In genomic region chr12:120314220-120314619, GRCh38 we compare ENCODE assay signal across 10 cellular contexts. TPM values are rescaled to one million over a fixed set of nuclear protein-coding genes. Genes with fewer than 3 reads are reported as not detected.
A peak's percentile ranks its signal among the peaks of the same experiment; 100 is the strongest.
DNase-seq lines count a peak whose midpoint lies in the region; ATAC-seq, FAIRE-seq and TF ChIP-seq lines count a peak whose summit lies in the region.
"Had no signal": no experiment of that assay in that cellular context is flagged by ENCODE, and none has a peak within 500 bp of the region (broad histone marks: within the 10 kb centered on the region; RNA-seq: fewer than 3 reads in every experiment).

No MANE protein-coding gene starts in this region.

- no peaks in the 10 kb centered on the region for H3K9me2 ChIP-seq in neural cell (ENCODE audit: insufficient read depth, low read length)

- CTCF ChIA-PET in IMR-90 (lab: Yijun Ruan, JAX), result no interaction called here
- CTCF ChIA-PET in GM12878 (lab: Yijun Ruan, JAX), result interaction anchor here (0.7 to 7.7 kb wide), 5 partner anchors 10 to 86 kb away, joined by 3 to 80 read pairs (median 4); partner anchors contain the start of gene SIRT4

- TF ChIP-seq EP300 in GM12878 (IDR thresholded peaks at IDR 0.05; ENCODE audit: borderline replicate concordance in 1 of 2, control insufficient read depth in 1 of 2, low read depth in 2 of 2, low read length in 2 of 2) (no peak), neural cell (conservative IDR thresholded peaks at IDR 0.05; ENCODE audit: poor library complexity, severe bottlenecking) (no peak)

- no peak overlapping the region for H2BK120ac ChIP-seq in IMR-90 (ENCODE audit: low read depth, low read length)

- H2AFZ ChIP-seq in IMR-90 (replicated peaks; ENCODE audit: low read length, poor library complexity) (no peak overlapping the region), GM12878 (ENCODE audit: control insufficient read depth, low read depth, low read length) (no peak overlapping the region), neural cell (ENCODE audit: low read depth, low read length) (no peak overlapping the region)

- no TSS peak for BruUV-seq in IMR-90 (replicated peaks; lab: Mats Ljungman, UMichigan)
- no TSS peak for BruUV-seq in GM12878 (replicated peaks; lab: Mats Ljungman, UMichigan)

- H2BK20ac ChIP-seq in IMR-90 (ENCODE audit: low read depth, low read length), result no peak overlapping the region

- H2BK15ac ChIP-seq in IMR-90 (ENCODE audit: low read depth, low read length), result no peak overlapping the region

- H3K27ac ChIP-seq in IMR-90 (ENCODE audit: insufficient read depth, low read length) (no peak overlapping the region), GM12878 (ENCODE audit: control insufficient read depth, insufficient read depth) (no peak overlapping the region), neural cell (ENCODE audit: low read length) (no peak overlapping the region)

- dilution Hi-C loops in IMR-90 (cut with HindIII; ENCODE audit: low sequenced_read_pairs, unreplicated experiment), result no loop called here

- H3K36me3 ChIP-seq in IMR-90 (ENCODE audit: control insufficient read depth, insufficient read depth, low read length) (no peaks in the 10 kb centered on the region), GM12878 (ENCODE audit: control insufficient read depth in 2 of 2, insufficient read depth in 2 of 2, low read length in 1 of 2) (no peaks in the 10 kb centered on the region), neural cell (ENCODE audit: insufficient read depth, low read length) (no peaks in the 10 kb centered on the region)

- H4K20me1 ChIP-seq in IMR-90 (ENCODE audit: insufficient read depth, low read length) (no peaks in the 10 kb centered on the region), GM12878 (ENCODE audit: control insufficient read depth, insufficient read depth) (no peaks in the 10 kb centered on the region), neural cell (ENCODE audit: insufficient read depth) (no peaks in the 10 kb centered on the region)

- H3K9me3 ChIP-seq in IMR-90 (ENCODE audit: control insufficient read depth, insufficient read depth, low read length) (no peaks in the 10 kb centered on the region), GM12878 (replicated peaks; ENCODE audit: control insufficient read depth, insufficient read depth, low read length) (no peaks in the 10 kb centered on the region), neural cell (ENCODE audit: low read length) (no peaks in the 10 kb centered on the region)

- TF ChIP-seq CTCF in IMR-90 (conservative IDR thresholded peaks at IDR 0.05; ENCODE audit: low read depth, low read length) (0 out of 2 replicates have a peak, but pooled peaks have one; percentile 18), GM12878 (IDR thresholded peaks at IDR 0.05 in 2 of 3, conservative IDR thresholded peaks at IDR 0.05 in 1 of 3; ENCODE audit: control insufficient read depth in 2 of 3, extremely low read depth in 1 of 3, insufficient read depth in 1 of 3, low read depth in 3 of 3, low read length in 3 of 3) (peak; percentile 14 to 46 (median 34); a peak in 3 of 6 replicates), neural cell (IDR thresholded peaks at IDR 0.05; ENCODE audit: poor library complexity, severe bottlenecking) (peak; percentile 11)

- no peak overlapping the region for H4K91ac ChIP-seq in IMR-90 (ENCODE audit: insufficient read depth, low read depth, low read length)

- no CpG with 5 or more reads among the region's 5 CpGs for WGBS in IMR-90 (ENCODE audit: extremely low coverage in 2 of 2, insufficient read length in 1 of 2), 2 experiments
- WGBS in GM12878 (ENCODE audit: insufficient coverage, insufficient replicate concordance, low lambda C conversion rate, missing lambda C conversion rate), result 9% methylated on average over 5 of the region's 5 CpGs

- no peak overlapping the region for H3K14ac ChIP-seq in IMR-90 (replicated peaks; ENCODE audit: low read depth, low read length)

- TF ChIP-seq POLR2A in IMR-90 (IDR thresholded peaks at IDR 0.05; ENCODE audit: low read depth, low read length) (no peak), GM12878 (IDR thresholded peaks at IDR 0.05; ENCODE audit: low read depth, low read length) (no peak)

- H2AK5ac ChIP-seq in IMR-90 (ENCODE audit: low read depth, low read length), result no peak overlapping the region

- intact Hi-C loops in IMR-90 (cut with micrococcal nuclease), result no loop called here
- intact Hi-C loops in GM12878 (cut with micrococcal nuclease; ENCODE audit: unreplicated experiment), result no loop called here

- H3K4me2 ChIP-seq in IMR-90 (ENCODE audit: low read depth, low read length), result no peak overlapping the region
- H3K4me2 ChIP-seq in GM12878 (ENCODE audit: control insufficient read depth, insufficient read depth), result no peak overlapping the region
- no peak overlapping the region for H3K4me2 ChIP-seq in neural cell (ENCODE audit: low read length)

- TF ChIP-seq RAD21 in IMR-90 (IDR thresholded peaks at IDR 0.05; ENCODE audit: low read length) (no peak), GM12878 (IDR thresholded peaks at IDR 0.05; ENCODE audit: insufficient read depth, low read depth, low read length) (no peak), neural cell (conservative IDR thresholded peaks at IDR 0.05) (no peak)

- H3K23ac ChIP-seq in IMR-90 (ENCODE audit: low read depth, low read length), result no peak overlapping the region

- H3K79me2 ChIP-seq in GM12878 (ENCODE audit: control insufficient read depth, insufficient read depth, low read length) (no peaks in the 10 kb centered on the region), neural cell (replicated peaks; ENCODE audit: insufficient read depth, low read length) (no peaks in the 10 kb centered on the region)

- no peak overlapping the region for H2BK5ac ChIP-seq in IMR-90 (ENCODE audit: low read depth, low read length, poor library complexity, severe bottlenecking)

- no peak overlapping the region for H2AK9ac ChIP-seq in IMR-90 (replicated peaks; ENCODE audit: low read depth, low read length, poor library complexity)

- H3K27me3 ChIP-seq in IMR-90 (ENCODE audit: control insufficient read depth, insufficient read depth, low read length), result no peaks in the 10 kb centered on the region
- no peaks in the 10 kb centered on the region for H3K27me3 ChIP-seq in GM12878 (replicated peaks in 1 of 2; ENCODE audit: control insufficient read depth in 2 of 2, insufficient read depth in 2 of 2, low read length in 1 of 2)
- H3K27me3 ChIP-seq in neural cell (ENCODE audit: insufficient read depth, low read depth, low read length), result no peaks in the 10 kb centered on the region

- H3K9ac ChIP-seq in IMR-90 (ENCODE audit: low read depth, low read length), result no peak overlapping the region
- no peak overlapping the region for H3K9ac ChIP-seq in GM12878 (ENCODE audit: control insufficient read depth, insufficient read depth, low read length)
- H3K9ac ChIP-seq in neural cell (ENCODE audit: low read length), result no peak overlapping the region

- RAD21 ChIA-PET in GM12878 (lab: Charles Lee; ENCODE audit: unreplicated experiment), result interaction anchor here (1.2 kb wide), 1 partner anchor 86 kb away, joined by 4 read pairs; no protein-coding TSS in a partner anchor

- no peak overlapping the region for H4K8ac ChIP-seq in IMR-90 (ENCODE audit: low read depth in 2 of 2, low read length in 2 of 2)

- H3K4me1 ChIP-seq in IMR-90 (ENCODE audit: control insufficient read depth, insufficient read depth, low read length), result peaks cover 3% of the 10 kb centered on the region
- no peaks in the 10 kb centered on the region for H3K4me1 ChIP-seq in GM12878 (ENCODE audit: control insufficient read depth, insufficient read depth, low read length)

- H3K18ac ChIP-seq in IMR-90 (ENCODE audit: low read depth, low read length), result no peak overlapping the region

- no peak for FAIRE-seq in GM12878 (lab: Jason Lieb, UNC)
- FAIRE-seq: H54 had no signal

- no peaks in the 10 kb centered on the region for H3F3A ChIP-seq in neural cell (ENCODE audit: insufficient read depth, low read length, poor library complexity, severe bottlenecking)

- DNase-seq in ELF-1 (ENCODE audit: low read depth, low spot score), result peak; percentile 70
- DNase-seq in IMR-90, result no peak
- no peak for DNase-seq in GM12878 (ENCODE audit: low read depth, low spot score)
- no peak for DNase-seq in central memory CD4-positive, alpha-beta T cell
- no peak for DNase-seq in cerebellar cortex (ENCODE audit: low spot score)
- DNase-seq in DMS79 (lab: John Stamatoyannopoulos, UW), result no peak
- DNase-seq: NCI-H2081 had no signal

- H3K4me3 ChIP-seq in IMR-90 (ENCODE audit: insufficient read depth, low read depth, low read length) (no peak overlapping the region), GM12878 (no peak overlapping the region), neural cell (ENCODE audit: low read length) (no peak overlapping the region)

- in situ Hi-C loops in IMR-90 (cut with MboI; ENCODE audit: low sequenced_read_pairs), result no loop called here
- in situ Hi-C loops in GM12878 (cut with MboI), result no loop called here

- SMC1A ChIA-PET in GM12878 (lab: Charles Lee; ENCODE audit: uncharacterized antibody, unreplicated experiment), result interaction anchor here (3.0 kb wide), 1 partner anchor 11 kb away, joined by 10 read pairs; the partner anchor contains the start of gene SIRT4

- H3K9me1 ChIP-seq in IMR-90 (ENCODE audit: insufficient read depth, low read length), result no peaks in the 10 kb centered on the region

- no peaks in the 10 kb centered on the region for H3K79me1 ChIP-seq in IMR-90 (ENCODE audit: low read depth in 1 of 2, low read length in 2 of 2)

- ATAC-seq in IMR-90 (ENCODE audit: low read depth) (no peak), GM12878 (no peak)
- ATAC-seq: stimulated activated memory B cell treated with anti-CD40 and anti-IgM and Interleukin-4, amounts not matched to agents 10 μg/mL and 1 μg/mL and 100 μg/mL, for 72 hours had no signal

- POLR2A ChIA-PET in IMR-90 (lab: Charles Lee; ENCODE audit: unreplicated experiment) (no interaction called here), GM12878 (lab: Charles Lee) (no interaction called here)

- H3K56ac ChIP-seq in IMR-90 (ENCODE audit: extremely low read depth, insufficient read depth, low read length), result no peak overlapping the region

- H4K5ac ChIP-seq in IMR-90 (ENCODE audit: low read depth, low read length), result no peak overlapping the region

- H3K4ac ChIP-seq in IMR-90 (ENCODE audit: low read depth, low read length), result no peak overlapping the region

RNA-seq across cellular contexts. Expression of gene SIRT4, which starts 12.1 kb away (rescaled TPM):
- total RNA-seq in IMR-90 (2012; rRNA removed), result 0.83 and 2.0 TPM in 2 replicates
- polyA plus RNA-seq in IMR-90 (2012; rRNA removed), result 0.56 and 0.87 TPM in 2 replicates
- 0.99 and 1.2 TPM in 2 replicates for polyA plus RNA-seq in IMR-90 (2012; cell fraction: cytosol; rRNA removed)
- 0.61 and 0.79 TPM in 2 replicates for polyA plus RNA-seq in IMR-90 (2012; cell fraction: nucleus; rRNA removed; ENCODE audit: low replicate concordance)
- 1.1 and 1.5 TPM in 2 replicates for total RNA-seq in GM12878 (2013; cell fraction: nucleolus; rRNA removed)
- 0.33 and 0.45 TPM in 2 replicates for total RNA-seq in GM12878 (2014; rRNA removed)
- 0.28 and 0.36 TPM in 2 replicates for total RNA-seq in GM12878 (2014; rRNA removed; fragmentation: Illumina TruSeq; extraction: Trizol)
- 0.31 and 0.74 TPM in 2 replicates for total RNA-seq in GM12878 (2021)
- polyA plus RNA-seq in GM12878 (2011; ENCODE audit: low read depth), result 0.31 TPM
- polyA plus RNA-seq in GM12878 (2011; rRNA removed), result 0.42 and 0.46 TPM in 2 replicates
- 0.28 and 0.90 TPM in 2 replicates for polyA plus RNA-seq in GM12878 (2011; cell fraction: cytosol; rRNA removed)
- 0.15 and 0.34 TPM in 2 replicates for polyA plus RNA-seq in GM12878 (2011; cell fraction: nucleus; rRNA removed)
- 0.26 and 0.81 TPM in 2 replicates for polyA plus RNA-seq in GM12878 (2012)
- polyA plus RNA-seq in GM12878 (2014; fragmentation: Illumina TruSeq; extraction: Trizol), result 0.43 and 0.92 TPM in 2 replicates
- polyA plus RNA-seq in GM12878 (2014; fragmentation: Nextera tagmentation; extraction: Ambion mirVana), result under 1 TPM; 0.79 to 0.98 TPM
- 0.19 TPM in 2 replicates for polyA plus RNA-seq in GM12878 (2014; rRNA removed)
- under 1 TPM; 0.48 to 0.86 TPM for polyA plus RNA-seq in GM12878 (2016; fragmentation: Nextera tagmentation; extraction: Ambion mirVana)
- 2.1 TPM in 1 of 2 replicates, not detected in the other for polyA minus RNA-seq in GM12878 (2011; rRNA and poly(A)+ RNA removed)
- not detected in 2 replicates for polyA minus RNA-seq in GM12878 (2011; cell fraction: cytosol; rRNA and poly(A)+ RNA removed)
- 0.36 TPM in 1 of 2 replicates, not detected in the other for polyA minus RNA-seq in GM12878 (2011; cell fraction: nucleus; rRNA and poly(A)+ RNA removed)
- polyA plus RNA-seq in neural cell, result 9.7 and 13.8 TPM in 2 replicates
- 5.8 and 7.5 TPM in 2 replicates for polyA minus RNA-seq in neural cell

RNA-seq across cellular contexts. Expression of gene PLA2G1B, which starts 13.4 kb away (rescaled TPM):
- total RNA-seq in IMR-90 (2012; rRNA removed), result not detected in 2 replicates
- not detected in 2 replicates for polyA plus RNA-seq in IMR-90 (2012; rRNA removed)
- not detected in 2 replicates for polyA plus RNA-seq in IMR-90 (2012; cell fraction: cytosol; rRNA removed)
- not detected in 2 replicates for polyA plus RNA-seq in IMR-90 (2012; cell fraction: nucleus; rRNA removed; ENCODE audit: low replicate concordance)
- total RNA-seq in GM12878 (2013; cell fraction: nucleolus; rRNA removed), result not detected in 2 replicates
- not detected in 2 replicates for total RNA-seq in GM12878 (2014; rRNA removed)
- total RNA-seq in GM12878 (2014; rRNA removed; fragmentation: Illumina TruSeq; extraction: Trizol), result not detected in 2 replicates
- total RNA-seq in GM12878 (2021), result 2.5 TPM in 1 of 2 replicates, not detected in the other
- not detected for polyA plus RNA-seq in GM12878 (2011; ENCODE audit: low read depth)
- polyA plus RNA-seq in GM12878 (2011; rRNA removed), result not detected in 2 replicates
- polyA plus RNA-seq in GM12878 (2011; cell fraction: cytosol; rRNA removed), result not detected in 2 replicates
- polyA plus RNA-seq in GM12878 (2011; cell fraction: nucleus; rRNA removed), result not detected in 2 replicates
- not detected in 2 replicates for polyA plus RNA-seq in GM12878 (2012)
- polyA plus RNA-seq in GM12878 (2014; fragmentation: Illumina TruSeq; extraction: Trizol), result not detected in 2 replicates
- polyA plus RNA-seq in GM12878 (2014; fragmentation: Nextera tagmentation; extraction: Ambion mirVana), result not detected
- not detected in 2 replicates for polyA plus RNA-seq in GM12878 (2014; rRNA removed)
- polyA plus RNA-seq in GM12878 (2016; fragmentation: Nextera tagmentation; extraction: Ambion mirVana), result not detected
- polyA minus RNA-seq in GM12878 (2011; rRNA and poly(A)+ RNA removed), result not detected in 2 replicates
- polyA minus RNA-seq in GM12878 (2011; cell fraction: cytosol; rRNA and poly(A)+ RNA removed), result not detected in 2 replicates
- polyA minus RNA-seq in GM12878 (2011; cell fraction: nucleus; rRNA and poly(A)+ RNA removed), result not detected in 2 replicates
- polyA plus RNA-seq in neural cell, result not detected in 2 replicates
- polyA minus RNA-seq in neural cell, result not detected in 2 replicates

RNA-seq across cellular contexts. Expression of gene RNU4-1, which starts 21.2 kb away (rescaled TPM):
- under 0.01 TPM in 2 replicates for total RNA-seq in IMR-90 (2012; rRNA removed)
- polyA plus RNA-seq in IMR-90 (2012; rRNA removed), result not detected in 2 replicates
- polyA plus RNA-seq in IMR-90 (2012; cell fraction: cytosol; rRNA removed), result not detected in 2 replicates
- polyA plus RNA-seq in IMR-90 (2012; cell fraction: nucleus; rRNA removed; ENCODE audit: low replicate concordance), result not detected in 2 replicates
- under 0.01 TPM in 2 replicates for total RNA-seq in GM12878 (2013; cell fraction: nucleolus; rRNA removed)
- under 0.01 TPM in 2 replicates for total RNA-seq in GM12878 (2014; rRNA removed)
- 15,175 and 15,332 TPM in 2 replicates for total RNA-seq in GM12878 (2014; rRNA removed; fragmentation: Illumina TruSeq; extraction: Trizol)
- 4,154 and 4,718 TPM in 2 replicates for total RNA-seq in GM12878 (2021)
- not detected for polyA plus RNA-seq in GM12878 (2011; ENCODE audit: low read depth)
- polyA plus RNA-seq in GM12878 (2011; rRNA removed), result under 0.01 and 92.4 TPM in 2 replicates
- under 0.01 TPM in 2 replicates for polyA plus RNA-seq in GM12878 (2011; cell fraction: cytosol; rRNA removed)
- polyA plus RNA-seq in GM12878 (2011; cell fraction: nucleus; rRNA removed), result under 0.01 TPM in 2 replicates
- 1,260 TPM in 1 of 2 replicates, not detected in the other for polyA plus RNA-seq in GM12878 (2012)
- polyA plus RNA-seq in GM12878 (2014; fragmentation: Illumina TruSeq; extraction: Trizol), result not detected in 2 replicates
- 10 to 100 TPM in 1 of 2 experiments, not detected in 1; 11.5 TPM for polyA plus RNA-seq in GM12878 (2014; fragmentation: Nextera tagmentation; extraction: Ambion mirVana)
- polyA plus RNA-seq in GM12878 (2014; rRNA removed), result not detected in 2 replicates
- polyA plus RNA-seq in GM12878 (2016; fragmentation: Nextera tagmentation; extraction: Ambion mirVana), result 1 to 10 TPM; 3.5 to 7.1 TPM
- polyA minus RNA-seq in GM12878 (2011; rRNA and poly(A)+ RNA removed), result under 0.01 and 37,029 TPM in 2 replicates
- polyA minus RNA-seq in GM12878 (2011; cell fraction: cytosol; rRNA and poly(A)+ RNA removed), result 87,323 and 92,282 TPM in 2 replicates
- under 0.01 TPM in 2 replicates for polyA minus RNA-seq in GM12878 (2011; cell fraction: nucleus; rRNA and poly(A)+ RNA removed)
- polyA plus RNA-seq in neural cell, result under 0.01 TPM in 1 of 2 replicates, not detected in the other
- under 0.01 TPM in 2 replicates for polyA minus RNA-seq in neural cell

RNA-seq across cellular contexts. Expression of gene RNU4-2, which starts 22.5 kb away (rescaled TPM):
- total RNA-seq in IMR-90 (2012; rRNA removed) (under 0.01 TPM in 2 replicates), GM12878 (2014; rRNA removed) (under 0.01 TPM in 2 replicates), GM12878 (2014; rRNA removed; fragmentation: Illumina TruSeq; extraction: Trizol) (15,110 and 15,384 TPM in 2 replicates), GM12878 (2021) (4,315 and 4,845 TPM in 2 replicates)
- polyA plus RNA-seq in IMR-90 (2012; rRNA removed) (not detected in 2 replicates), GM12878 (2011; rRNA removed) (under 0.01 and 61.6 TPM in 2 replicates), GM12878 (2014; fragmentation: Illumina TruSeq; extraction: Trizol) (not detected in 2 replicates), GM12878 (2014; fragmentation: Nextera tagmentation; extraction: Ambion mirVana) (not detected), GM12878 (2014; rRNA removed) (not detected in 2 replicates), GM12878 (2016; fragmentation: Nextera tagmentation; extraction: Ambion mirVana) (1 to 10 TPM; 3.5 to 7.1 TPM), neural cell (under 0.01 TPM in 1 of 2 replicates, not detected in the other)
- not detected in 2 replicates for polyA plus RNA-seq in IMR-90 (2012; cell fraction: cytosol; rRNA removed)
- polyA plus RNA-seq in IMR-90 (2012; cell fraction: nucleus; rRNA removed; ENCODE audit: low replicate concordance), result not detected in 2 replicates
- total RNA-seq in GM12878 (2013; cell fraction: nucleolus; rRNA removed), result under 0.01 TPM in 2 replicates
- not detected for polyA plus RNA-seq in GM12878 (2011; ENCODE audit: low read depth)
- polyA plus RNA-seq in GM12878 (2011; cell fraction: cytosol; rRNA removed), result under 0.01 TPM in 2 replicates
- under 0.01 TPM in 2 replicates for polyA plus RNA-seq in GM12878 (2011; cell fraction: nucleus; rRNA removed)
- polyA plus RNA-seq in GM12878 (2012), result 1,178 TPM in 1 of 2 replicates, not detected in the other
- polyA minus RNA-seq in GM12878 (2011; rRNA and poly(A)+ RNA removed), result under 0.01 and 42,665 TPM in 2 replicates
- polyA minus RNA-seq in GM12878 (2011; cell fraction: cytosol; rRNA and poly(A)+ RNA removed), result 81,390 and 81,852 TPM in 2 replicates
- polyA minus RNA-seq in GM12878 (2011; cell fraction: nucleus; rRNA and poly(A)+ RNA removed), result under 0.01 TPM in 2 replicates
- polyA minus RNA-seq in neural cell, result under 0.01 TPM in 2 replicates

RNA-seq across cellular contexts. Expression of gene PXN, which starts 48.7 kb away (rescaled TPM):
- total RNA-seq in IMR-90 (2012; rRNA removed), result 33.9 and 46.6 TPM in 2 replicates
- 134 and 139 TPM in 2 replicates for polyA plus RNA-seq in IMR-90 (2012; rRNA removed)
- polyA plus RNA-seq in IMR-90 (2012; cell fraction: cytosol; rRNA removed), result 104 and 123 TPM in 2 replicates
- polyA plus RNA-seq in IMR-90 (2012; cell fraction: nucleus; rRNA removed; ENCODE audit: low replicate concordance), result 210 and 333 TPM in 2 replicates
- total RNA-seq in GM12878 (2013; cell fraction: nucleolus; rRNA removed), result 1.8 and 4.0 TPM in 2 replicates
- total RNA-seq in GM12878 (2014; rRNA removed), result 6.2 and 7.2 TPM in 2 replicates
- 5.1 and 5.2 TPM in 2 replicates for total RNA-seq in GM12878 (2014; rRNA removed; fragmentation: Illumina TruSeq; extraction: Trizol)
- total RNA-seq in GM12878 (2021), result 29.1 and 32.0 TPM in 2 replicates
- polyA plus RNA-seq in GM12878 (2011; ENCODE audit: low read depth), result 10.2 TPM
- polyA plus RNA-seq in GM12878 (2011; rRNA removed), result 0.50 and 1.0 TPM in 2 replicates
- polyA plus RNA-seq in GM12878 (2011; cell fraction: cytosol; rRNA removed), result 0.89 and 1.7 TPM in 2 replicates
- polyA plus RNA-seq in GM12878 (2011; cell fraction: nucleus; rRNA removed), result 2.2 and 3.0 TPM in 2 replicates
- polyA plus RNA-seq in GM12878 (2012), result 20.0 and 22.7 TPM in 2 replicates
- 16.1 and 27.3 TPM in 2 replicates for polyA plus RNA-seq in GM12878 (2014; fragmentation: Illumina TruSeq; extraction: Trizol)
- polyA plus RNA-seq in GM12878 (2014; fragmentation: Nextera tagmentation; extraction: Ambion mirVana), result 1 to 10 TPM; 2.5 to 2.6 TPM
- 19.6 and 22.5 TPM in 2 replicates for polyA plus RNA-seq in GM12878 (2014; rRNA removed)
- 10 to 100 TPM; 15.9 to 16.3 TPM for polyA plus RNA-seq in GM12878 (2016; fragmentation: Nextera tagmentation; extraction: Ambion mirVana)
- polyA minus RNA-seq in GM12878 (2011; rRNA and poly(A)+ RNA removed), result 1.8 and 2.4 TPM in 2 replicates
- 0.67 and 1.7 TPM in 2 replicates for polyA minus RNA-seq in GM12878 (2011; cell fraction: cytosol; rRNA and poly(A)+ RNA removed)
- 0.86 and 1.2 TPM in 2 replicates for polyA minus RNA-seq in GM12878 (2011; cell fraction: nucleus; rRNA and poly(A)+ RNA removed)
- 5.9 and 6.3 TPM in 2 replicates for polyA plus RNA-seq in neural cell
- polyA minus RNA-seq in neural cell, result 4.6 and 7.4 TPM in 2 replicates
